In the genomic region with DNA sequence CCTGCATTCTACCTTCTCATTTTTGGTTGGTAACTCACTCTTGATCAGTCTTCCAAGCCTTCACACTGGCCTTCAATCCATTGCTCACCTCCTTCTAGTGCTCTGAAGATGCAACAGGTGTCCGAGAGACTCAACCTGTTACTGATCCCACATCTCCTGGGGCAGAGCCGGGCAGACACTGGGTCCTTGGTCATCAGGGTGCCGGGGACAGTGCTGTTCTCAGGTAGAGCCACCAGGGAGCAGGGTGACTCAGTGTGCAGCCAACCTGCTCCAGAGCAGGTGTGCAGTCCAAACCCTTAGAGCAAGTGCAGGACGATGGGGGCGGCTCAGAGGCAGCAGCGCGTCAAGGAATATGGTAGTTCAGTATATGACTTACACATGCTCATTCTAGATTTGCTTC, we compare ENCODE assay signal across 15 cellular contexts.
"Had no signal": no experiment of that assay in that cellular context is flagged by ENCODE, and none has a peak within 500 bp of the region (broad histone marks: within the 10 kb centered on the region; RNA-seq: fewer than 3 reads in every experiment).

No MANE protein-coding gene starts in this region.

- H3K36me3 Mint-ChIP-seq: activated naive CD8-positive, alpha-beta T cell treated with anti-CD3 and anti-CD28 coated beads for 36 hours had no signal

- H3K27ac ChIP-seq: tibial nerve had no signal

- H3K4me1 ChIP-seq: tibial nerve had no signal

- H3K27ac Mint-ChIP-seq: activated CD4-positive, alpha-beta memory T cell treated with anti-CD3 and anti-CD28 coated beads, Interleukin-2, amount 10 ng/mL, durations not matched to agents 7 days and 5 days; activated CD4-positive, alpha-beta T cell treated with anti-CD3 and anti-CD28 coated beads for 36 hours; activated naive CD8-positive, alpha-beta T cell treated with anti-CD3 and anti-CD28 coated beads for 36 hours; activated T-cell treated with anti-CD3 and anti-CD28 coated beads, Interleukin-2, amount 50 U/mL, for 72 hours; dendritic cell treated with granulocyte-macrophage colony-stimulating factor and Interleukin-4, amounts not matched to agents 40 ng/mL and 50 ng/mL, for 4 days; nephron progenitor cell had no signal

- H3K27me3 Mint-ChIP-seq: activated CD4-positive, alpha-beta memory T cell treated with anti-CD3 and anti-CD28 coated beads, Interleukin-2, amount 10 ng/mL, durations not matched to agents 7 days and 5 days; activated naive CD8-positive, alpha-beta T cell treated with anti-CD3 and anti-CD28 coated beads for 36 hours; dendritic cell treated with granulocyte-macrophage colony-stimulating factor and Interleukin-4, amounts not matched to agents 40 ng/mL and 50 ng/mL, for 4 days had no signal

- DNase-seq: activated CD4-positive, alpha-beta memory T cell treated with anti-CD3 and anti-CD28 coated beads, Interleukin-2, amount 10 ng/mL, durations not matched to agents 7 days and 5 days; activated CD4-positive, alpha-beta T cell treated with anti-CD3 and anti-CD28 coated beads for 36 hours; activated gamma-delta T cell treated with Interleukin-2 at 50 U/mL for 16 hours; activated naive CD8-positive, alpha-beta T cell treated with anti-CD3 and anti-CD28 coated beads for 36 hours; activated T-cell treated with anti-CD3 and anti-CD28 coated beads, Interleukin-2, amount 50 U/mL, for 72 hours; anterior cingulate cortex; cerebellar nuclear complex; glutamatergic neuron; left ventricle myocardium superior; mesendoderm; nephron progenitor cell; stimulated activated CD4-positive, alpha-beta T cell treated with anti-CD3 and anti-CD28 coated beads, Interleukin-4, amount 100 ng/mL, for 1 hour had no signal

- H3K4me3 Mint-ChIP-seq: activated CD4-positive, alpha-beta memory T cell treated with anti-CD3 and anti-CD28 coated beads, Interleukin-2, amount 10 ng/mL, durations not matched to agents 7 days and 5 days; activated CD4-positive, alpha-beta T cell treated with anti-CD3 and anti-CD28 coated beads for 36 hours; activated naive CD8-positive, alpha-beta T cell treated with anti-CD3 and anti-CD28 coated beads for 36 hours; activated T-cell treated with anti-CD3 and anti-CD28 coated beads, Interleukin-2, amount 50 U/mL, for 72 hours; dendritic cell treated with granulocyte-macrophage colony-stimulating factor and Interleukin-4, amounts not matched to agents 40 ng/mL and 50 ng/mL, for 4 days; nephron progenitor cell had no signal

- H3K9me3 Mint-ChIP-seq: activated CD4-positive, alpha-beta memory T cell treated with anti-CD3 and anti-CD28 coated beads, Interleukin-2, amount 10 ng/mL, durations not matched to agents 7 days and 5 days; activated naive CD8-positive, alpha-beta T cell treated with anti-CD3 and anti-CD28 coated beads for 36 hours; activated T-cell treated with anti-CD3 and anti-CD28 coated beads, Interleukin-2, amount 50 U/mL, for 72 hours; dendritic cell treated with granulocyte-macrophage colony-stimulating factor and Interleukin-4, amounts not matched to agents 40 ng/mL and 50 ng/mL, for 4 days; nephron progenitor cell had no signal

- H3K36me3 ChIP-seq: tibial nerve had no signal

- H3K4me3 ChIP-seq: tibial nerve had no signal

- H3K27me3 ChIP-seq: tibial nerve had no signal

- H3K4me1 Mint-ChIP-seq: activated CD4-positive, alpha-beta memory T cell treated with anti-CD3 and anti-CD28 coated beads, Interleukin-2, amount 10 ng/mL, durations not matched to agents 7 days and 5 days; activated CD4-positive, alpha-beta T cell treated with anti-CD3 and anti-CD28 coated beads for 36 hours; activated naive CD8-positive, alpha-beta T cell treated with anti-CD3 and anti-CD28 coated beads for 36 hours; nephron progenitor cell had no signal

- ATAC-seq: activated CD4-positive, alpha-beta T cell treated with anti-CD3 and anti-CD28 coated beads for 36 hours; esophagus mucosa; left ventricle myocardium superior had no signal

- H3K9me3 ChIP-seq: tibial nerve had no signal
